ENCODE assay signal across 17 cellular contexts in genomic region chr1:156257711-156258110, GRCh38. TPM values are rescaled to one million over a fixed set of nuclear protein-coding genes. Genes with fewer than 3 reads are reported as not detected.
A peak's percentile ranks its signal among the peaks of the same experiment; 100 is the strongest.
DNase-seq lines count a peak whose midpoint lies in the region; ATAC-seq, FAIRE-seq and TF ChIP-seq lines count a peak whose summit lies in the region.
"Had no signal": no experiment of that assay in that cellular context is flagged by ENCODE, and none has a peak within 500 bp of the region (broad histone marks: within the 10 kb centered on the region; RNA-seq: fewer than 3 reads in every experiment).

No MANE protein-coding gene starts in this region.

- 69% methylated on average over 2 of the region's 2 CpGs for WGBS in K562 (ENCODE audit: insufficient coverage, low coverage, missing lambda C conversion rate)

- no peak for TF ChIP-seq EP300 in K562 (IDR thresholded peaks at IDR 0.05; ENCODE audit: low read length)

- BruUV-seq in K562 (replicated peaks; lab: Mats Ljungman, UMichigan): no TSS peak

- H3K27ac Mint-ChIP-seq in naive thymus-derived CD4-positive, alpha-beta T cell: peak overlapping the region in 6 of 9 donors; percentile 33 to 81 (median 60)
- H3K27ac Mint-ChIP-seq in activated T-helper 1 cell treated with anti-CD3 and anti-CD28 coated beads, Interleukin-12 subunit alpha, Interleukin-12 subunit beta, Interleukin-2, Interleukin-4 antibody, amounts not matched to agents 30 ng/mL and 10 ng/mL and 1 ng/mL, durations not matched to agents 14 hours and 24 hours and 36 hours: no peak overlapping the region

- CTCF ChIA-PET in K562 (lab: Yijun Ruan, JAX; ENCODE audit: low intra/inter-chr PET ratio): no interaction called here
- CTCF ChIA-PET in naive thymus-derived CD4-positive, alpha-beta T cell (lab: Charles Lee): no interaction called here

- peaks cover 24 to 52% (median 27%) of the 10 kb centered on the region in 5 donors for H3K36me3 Mint-ChIP-seq in naive thymus-derived CD4-positive, alpha-beta T cell
- H3K36me3 Mint-ChIP-seq in activated T-helper 1 cell treated with anti-CD3 and anti-CD28 coated beads, Interleukin-12 subunit alpha, Interleukin-12 subunit beta, Interleukin-2, Interleukin-4 antibody, amounts not matched to agents 30 ng/mL and 10 ng/mL and 1 ng/mL, durations not matched to agents 14 hours and 24 hours and 36 hours (ENCODE audit: low read depth): peaks cover 58% of the 10 kb centered on the region

- no peak overlapping the region for H3K4me3 Mint-ChIP-seq in naive thymus-derived CD4-positive, alpha-beta T cell
- H3K4me3 Mint-ChIP-seq in activated T-helper 1 cell treated with anti-CD3 and anti-CD28 coated beads, Interleukin-12 subunit alpha, Interleukin-12 subunit beta, Interleukin-2, Interleukin-4 antibody, amounts not matched to agents 30 ng/mL and 10 ng/mL and 1 ng/mL, durations not matched to agents 14 hours and 24 hours and 36 hours: no peak overlapping the region

- intact Hi-C loops in K562 (cut with micrococcal nuclease): no loop called here
- intact Hi-C loops in naive thymus-derived CD4-positive, alpha-beta T cell (cut with micrococcal nuclease): no loop called here
- intact Hi-C loops in activated T-helper 1 cell treated with anti-CD3 and anti-CD28 coated beads, Interleukin-12 subunit alpha, Interleukin-12 subunit beta, Interleukin-2, Interleukin-4 antibody, amounts not matched to agents 30 ng/mL and 10 ng/mL and 1 ng/mL, durations not matched to agents 14 hours and 24 hours and 36 hours (cut with micrococcal nuclease): no loop called here

- H3K9me3 Mint-ChIP-seq in naive thymus-derived CD4-positive, alpha-beta T cell: no peaks in the 10 kb centered on the region
- H3K9me3 Mint-ChIP-seq in activated T-helper 1 cell treated with anti-CD3 and anti-CD28 coated beads, Interleukin-12 subunit alpha, Interleukin-12 subunit beta, Interleukin-2, Interleukin-4 antibody, amounts not matched to agents 30 ng/mL and 10 ng/mL and 1 ng/mL, durations not matched to agents 14 hours and 24 hours and 36 hours: no peaks in the 10 kb centered on the region

- in situ Hi-C loops in K562 (cut with MboI): no loop called here

- H3K79me2 ChIP-seq in K562 (ENCODE audit: control insufficient read depth, insufficient read depth, low read length): no peaks in the 10 kb centered on the region

- peaks cover 10 to 13% of the 10 kb centered on the region in 2 experiments; a peak in 4 of 5 replicates for H3K4me1 ChIP-seq in K562 (replicated peaks in 1 of 2; ENCODE audit: control insufficient read depth in 2 of 2, insufficient read depth in 2 of 2, low read length in 2 of 2)
- no peaks in the 10 kb centered on the region for H3K4me1 ChIP-seq in naive thymus-derived CD4-positive, alpha-beta T cell (ENCODE audit: control insufficient read depth in 2 of 2, insufficient read depth in 2 of 2, low read length in 2 of 2)

- TF ChIP-seq POLR2A in K562 (conservative IDR thresholded peaks at IDR 0.05): no peak

- H3K27ac ChIP-seq in HL-60 (replicated peaks) (peak overlapping the region; percentile 56), K562 (ENCODE audit: extremely low read depth, low read depth, low read length) (peak overlapping the region; percentile 59; the same call in 2 of the 3 replicates)
- peak overlapping the region; percentile 12 for H3K27ac ChIP-seq in naive thymus-derived CD4-positive, alpha-beta T cell (ENCODE audit: low read depth, low read length)
- H3K27ac ChIP-seq: 22Rv1; BLaER1 treated with 17β-estradiol and CSF1 and Interleukin-3, amounts not matched to agents 10 nM and 100 nM had no signal

- no peaks in the 10 kb centered on the region for H3K27me3 ChIP-seq in HL-60 (ENCODE audit: insufficient read depth, poor library complexity, severe bottlenecking)
- H3K27me3 ChIP-seq in K562 (ENCODE audit: control insufficient read depth in 2 of 2, insufficient read depth in 2 of 2, low read length in 2 of 2): no peaks in the 10 kb centered on the region
- no peaks in the 10 kb centered on the region for H3K27me3 ChIP-seq in naive thymus-derived CD4-positive, alpha-beta T cell (ENCODE audit: control insufficient read depth in 2 of 2, insufficient read depth in 2 of 2, low read length in 2 of 2)
- H3K27me3 ChIP-seq: BLaER1 treated with 17β-estradiol and CSF1 and Interleukin-3, amounts not matched to agents 10 nM and 100 nM had no signal

- no peaks in the 10 kb centered on the region for H3K27me3 Mint-ChIP-seq in naive thymus-derived CD4-positive, alpha-beta T cell
- no peaks in the 10 kb centered on the region for H3K27me3 Mint-ChIP-seq in activated T-helper 1 cell treated with anti-CD3 and anti-CD28 coated beads, Interleukin-12 subunit alpha, Interleukin-12 subunit beta, Interleukin-2, Interleukin-4 antibody, amounts not matched to agents 30 ng/mL and 10 ng/mL and 1 ng/mL, durations not matched to agents 14 hours and 24 hours and 36 hours (ENCODE audit: insufficient read depth)

- no peaks in the 10 kb centered on the region for H3K9me1 ChIP-seq in K562 (ENCODE audit: control insufficient read depth, insufficient read depth, low read length)

- no peaks in the 10 kb centered on the region for H4K20me1 ChIP-seq in K562 (replicated peaks; ENCODE audit: control insufficient read depth, insufficient read depth, low read length)

- peaks cover 86% of the 10 kb centered on the region for H3K36me3 ChIP-seq in K562 (ENCODE audit: control insufficient read depth, insufficient read depth, low read length)
- peaks cover 18 to 82% (median 29%) of the 10 kb centered on the region in 3 experiments for H3K36me3 ChIP-seq in naive thymus-derived CD4-positive, alpha-beta T cell (ENCODE audit: control insufficient read depth in 2 of 3, insufficient read depth in 3 of 3, low read length in 3 of 3)

- H3K4me1 Mint-ChIP-seq in naive thymus-derived CD4-positive, alpha-beta T cell: peaks cover 0 to 17% (median 5%) of the 10 kb centered on the region in 7 donors
- H3K4me1 Mint-ChIP-seq in activated T-helper 1 cell treated with anti-CD3 and anti-CD28 coated beads, Interleukin-12 subunit alpha, Interleukin-12 subunit beta, Interleukin-2, Interleukin-4 antibody, amounts not matched to agents 30 ng/mL and 10 ng/mL and 1 ng/mL, durations not matched to agents 14 hours and 24 hours and 36 hours (ENCODE audit: low read depth): peaks cover 16% of the 10 kb centered on the region

- H3K9ac ChIP-seq in K562 (ENCODE audit: insufficient read depth in 1 of 2, low read depth in 2 of 2, low read length in 2 of 2): peak overlapping the region in 1 of 2 experiments; percentile 61; a peak in 1 of 4 replicates

- H3K4me3 ChIP-seq in HL-60 (replicated peaks; ENCODE audit: insufficient read depth, low read length): no peak overlapping the region
- no peak overlapping the region for H3K4me3 ChIP-seq in K562
- no peak overlapping the region for H3K4me3 ChIP-seq in naive thymus-derived CD4-positive, alpha-beta T cell (ENCODE audit: low read length)
- H3K4me3 ChIP-seq: BLaER1 treated with 17β-estradiol and CSF1 and Interleukin-3, amounts not matched to agents 10 nM and 100 nM had no signal

- H3K9me3 ChIP-seq in K562 (replicated peaks; ENCODE audit: control insufficient read depth, insufficient read depth, low read depth, low read length): no peaks in the 10 kb centered on the region
- no peaks in the 10 kb centered on the region for H3K9me3 ChIP-seq in naive thymus-derived CD4-positive, alpha-beta T cell (ENCODE audit: control insufficient read depth in 2 of 3, low read length in 3 of 3)
- H3K9me3 ChIP-seq: BLaER1 treated with 17β-estradiol and CSF1 and Interleukin-3, amounts not matched to agents 10 nM and 100 nM had no signal

- DNase-seq in NK-92 treated with Interleukin-12 subunit alpha and Interleukin-12 subunit beta, amount 100 ng/mL, for 24 hours (lab: John Stamatoyannopoulos, UW): peak; percentile 21
- no peak for DNase-seq in NK-92 (lab: John Stamatoyannopoulos, UW; ENCODE audit: unreplicated experiment)
- peak in 1 of 2 experiments; percentile 48 for DNase-seq in HL-60 (ENCODE audit: low read depth in 1 of 2, low spot score in 1 of 2)
- DNase-seq in K562 (ENCODE audit: extremely low read depth in 1 of 4, low spot score in 3 of 4): no peak
- no peak for DNase-seq in naive thymus-derived CD4-positive, alpha-beta T cell
- DNase-seq in 8988T: no peak
- DNase-seq in activated T-helper 1 cell treated with anti-CD3 and anti-CD28 coated beads, Interleukin-12 subunit alpha, Interleukin-12 subunit beta, Interleukin-2, Interleukin-4 antibody, amounts not matched to agents 30 ng/mL and 10 ng/mL and 1 ng/mL, durations not matched to agents 14 hours and 24 hours and 36 hours (ENCODE audit: low spot score): no peak
- DNase-seq: effector CD4-positive, alpha-beta T cell; Karpas-422; NCI-H526 treated with DMSO at 0.1 percent for 48 hours; SIG-M5; stimulated activated CD4-positive, alpha-beta T cell treated with anti-CD3 and anti-CD28 coated beads, Interleukin-4, amount 100 ng/mL, for 4 hours; T1000 had no signal

- TF ChIP-seq RAD21 in K562 (CRISPR knock-in tag; conservative IDR thresholded peaks at IDR 0.05 in 1 of 2, IDR thresholded peaks at IDR 0.05 in 1 of 2): no peak

- POLR2A ChIA-PET in K562 (lab: Yijun Ruan, JAX): interaction anchor here (0.6 to 1.8 kb wide), 5 partner anchors 11 to 212 kb away, joined by 3 to 6 read pairs (median 4); partner anchors contain the start of genes SMG5 and TMEM79
- POLR2A ChIA-PET in naive thymus-derived CD4-positive, alpha-beta T cell (lab: Charles Lee): no interaction called here

- FAIRE-seq in K562 (lab: Jason Lieb, UNC): no peak

- ATAC-seq in K562 (no peak), HG03025 (IDR thresholded peaks at IDR 0.05; ENCODE audit: low FRiP score, unreplicated experiment) (no peak)
- ATAC-seq in naive thymus-derived CD4-positive, alpha-beta T cell: no peak

- TF ChIP-seq CTCF in HL-60 (IDR thresholded peaks at IDR 0.05; ENCODE audit: insufficient read depth, low read length): no peak
- no peak for TF ChIP-seq CTCF in K562 (IDR thresholded peaks at IDR 0.05 in 2 of 3, conservative IDR thresholded peaks at IDR 0.05 in 1 of 3; ENCODE audit: insufficient read depth in 2 of 3, low read depth in 1 of 3, low read length in 3 of 3)

- H2AFZ ChIP-seq in K562 (ENCODE audit: low read depth, low read length): no peak overlapping the region

- no peak overlapping the region for H3K4me2 ChIP-seq in K562 (ENCODE audit: insufficient read depth, low read length)

RNA-seq across cellular contexts. Expression of gene PAQR6, which starts 9.9 kb away (rescaled TPM):
- total RNA-seq in K562 (2011; cell fraction: chromatin; rRNA removed; ENCODE audit: low replicate concordance): 2.9 and 5.5 TPM in 2 replicates
- 3.5 and 4.3 TPM in 2 replicates for total RNA-seq in K562 (2011; cell fraction: nucleolus; rRNA removed)
- 2.9 and 3.6 TPM in 2 replicates for total RNA-seq in K562 (2011; cell fraction: nucleoplasm; rRNA removed)
- total RNA-seq in K562 (2014; rRNA removed) (0.86 TPM in 2 replicates), K562 (2014; rRNA removed; fragmentation: Illumina TruSeq; extraction: Trizol) (0.32 and 0.62 TPM in 2 replicates), K562 (2015; rRNA removed; fragmentation: Illumina TruSeq; extraction: Trizol) (0.64 and 0.72 TPM in 2 replicates), K562 (2021) (1.0 and 1.2 TPM in 2 replicates)
- polyA plus RNA-seq in K562 (2011; rRNA removed) (0.52 and 1.4 TPM in 2 replicates), K562 (2014; fragmentation: Illumina TruSeq; extraction: Trizol) (0.59 and 0.73 TPM in 2 replicates), K562 (2014; fragmentation: Nextera tagmentation; extraction: Ambion mirVana) (under 1 TPM; 0.07 to 0.23 TPM), K562 (2014; rRNA removed) (1.3 and 1.8 TPM in 2 replicates)
- 1.2 and 1.3 TPM in 2 replicates for polyA plus RNA-seq in K562 (2011; cell fraction: cytosol; rRNA removed)
- polyA plus RNA-seq in K562 (2011; cell fraction: nucleus; rRNA removed): 10.9 and 15.4 TPM in 2 replicates
- 1.6 and 4.4 TPM in 2 replicates for polyA plus RNA-seq in K562 (2012)
- polyA minus RNA-seq in K562 (2011; rRNA and poly(A)+ RNA removed): not detected in 2 replicates
- not detected in 2 replicates for polyA minus RNA-seq in K562 (2011; cell fraction: cytosol; rRNA and poly(A)+ RNA removed)
- 0.67 and 1.00 TPM in 2 replicates for polyA minus RNA-seq in K562 (2011; cell fraction: nucleus; rRNA and poly(A)+ RNA removed)
- 1 to 10 TPM; 1.4 to 6.2 (median 2.9) TPM for total RNA-seq in naive thymus-derived CD4-positive, alpha-beta T cell
- polyA plus RNA-seq in naive thymus-derived CD4-positive, alpha-beta T cell: under 1 TPM in 1 of 2 donors, not detected in 1; 0.22 TPM
- 5.0 and 5.2 TPM in 2 replicates for total RNA-seq in activated T-helper 1 cell treated with anti-CD3 and anti-CD28 coated beads, Interleukin-12 subunit alpha, Interleukin-12 subunit beta, Interleukin-2, Interleukin-4 antibody, amounts not matched to agents 30 ng/mL and 10 ng/mL and 1 ng/mL, durations not matched to agents 14 hours and 24 hours and 36 hours

RNA-seq across cellular contexts. Expression of gene BGLAP, which starts 15.7 kb away (rescaled TPM):
- total RNA-seq in K562 (2011; cell fraction: chromatin; rRNA removed; ENCODE audit: low replicate concordance): 3.2 and 9.2 TPM in 2 replicates
- 5.9 and 10.2 TPM in 2 replicates for total RNA-seq in K562 (2011; cell fraction: nucleolus; rRNA removed)
- 3.1 and 9.2 TPM in 2 replicates for total RNA-seq in K562 (2011; cell fraction: nucleoplasm; rRNA removed)
- total RNA-seq in K562 (2014; rRNA removed): 0.23 and 0.82 TPM in 2 replicates
- total RNA-seq in K562 (2014; rRNA removed; fragmentation: Illumina TruSeq; extraction: Trizol): 0.15 TPM in 1 of 2 replicates, not detected in the other
- total RNA-seq in K562 (2015; rRNA removed; fragmentation: Illumina TruSeq; extraction: Trizol): 0.33 and 0.49 TPM in 2 replicates
- total RNA-seq in K562 (2021): 0.22 and 1.2 TPM in 2 replicates
- polyA plus RNA-seq in K562 (2011; rRNA removed): 0.54 and 0.92 TPM in 2 replicates
- polyA plus RNA-seq in K562 (2011; cell fraction: cytosol; rRNA removed): 0.63 and 1.2 TPM in 2 replicates
- polyA plus RNA-seq in K562 (2011; cell fraction: nucleus; rRNA removed): 4.3 and 7.0 TPM in 2 replicates
- 0.51 and 0.96 TPM in 2 replicates for polyA plus RNA-seq in K562 (2012)
- polyA plus RNA-seq in K562 (2014; fragmentation: Illumina TruSeq; extraction: Trizol): not detected in 2 replicates
- polyA plus RNA-seq in K562 (2014; fragmentation: Nextera tagmentation; extraction: Ambion mirVana): not detected
- 1.4 and 1.6 TPM in 2 replicates for polyA plus RNA-seq in K562 (2014; rRNA removed)
- polyA minus RNA-seq in K562 (2011; rRNA and poly(A)+ RNA removed): not detected in 2 replicates
- not detected in 2 replicates for polyA minus RNA-seq in K562 (2011; cell fraction: cytosol; rRNA and poly(A)+ RNA removed)
- polyA minus RNA-seq in K562 (2011; cell fraction: nucleus; rRNA and poly(A)+ RNA removed): 1.2 and 1.4 TPM in 2 replicates
- total RNA-seq in naive thymus-derived CD4-positive, alpha-beta T cell: 1 to 10 TPM; 2.8 to 7.4 (median 4.9) TPM
- polyA plus RNA-seq in naive thymus-derived CD4-positive, alpha-beta T cell: under 1 TPM in 1 of 2 donors, not detected in 1; 0.33 TPM
- total RNA-seq in activated T-helper 1 cell treated with anti-CD3 and anti-CD28 coated beads, Interleukin-12 subunit alpha, Interleukin-12 subunit beta, Interleukin-2, Interleukin-4 antibody, amounts not matched to agents 30 ng/mL and 10 ng/mL and 1 ng/mL, durations not matched to agents 14 hours and 24 hours and 36 hours: 1.8 and 2.5 TPM in 2 replicates
- total RNA-seq: G401 had no signal

RNA-seq across cellular contexts. Expression of gene SMG5, which starts 24.9 kb away (rescaled TPM):
- 126 and 277 TPM in 2 replicates for total RNA-seq in K562 (2011; cell fraction: chromatin; rRNA removed; ENCODE audit: low replicate concordance)
- 112 and 123 TPM in 2 replicates for total RNA-seq in K562 (2011; cell fraction: nucleolus; rRNA removed)
- total RNA-seq in K562 (2011; cell fraction: nucleoplasm; rRNA removed): 105 and 122 TPM in 2 replicates
- 56.0 and 71.6 TPM in 2 replicates for total RNA-seq in K562 (2014; rRNA removed)
- 33.1 and 41.4 TPM in 2 replicates for total RNA-seq in K562 (2014; rRNA removed; fragmentation: Illumina TruSeq; extraction: Trizol)
- 53.1 and 53.7 TPM in 2 replicates for total RNA-seq in K562 (2015; rRNA removed; fragmentation: Illumina TruSeq; extraction: Trizol)
- total RNA-seq in K562 (2021): 78.4 and 85.9 TPM in 2 replicates
- 41.4 and 53.9 TPM in 2 replicates for polyA plus RNA-seq in K562 (2011; rRNA removed)
- polyA plus RNA-seq in K562 (2011; cell fraction: cytosol; rRNA removed): 33.8 and 36.1 TPM in 2 replicates
- polyA plus RNA-seq in K562 (2011; cell fraction: nucleus; rRNA removed): 202 and 245 TPM in 2 replicates
- polyA plus RNA-seq in K562 (2012): 44.7 and 57.3 TPM in 2 replicates
- polyA plus RNA-seq in K562 (2014; fragmentation: Illumina TruSeq; extraction: Trizol): 69.4 and 69.7 TPM in 2 replicates
- polyA plus RNA-seq in K562 (2014; fragmentation: Nextera tagmentation; extraction: Ambion mirVana): 1 to 10 TPM; 1.4 to 1.6 TPM
- 53.0 and 58.7 TPM in 2 replicates for polyA plus RNA-seq in K562 (2014; rRNA removed)
- polyA minus RNA-seq in K562 (2011; rRNA and poly(A)+ RNA removed): 27.6 and 30.1 TPM in 2 replicates
- polyA minus RNA-seq in K562 (2011; cell fraction: cytosol; rRNA and poly(A)+ RNA removed): 18.5 and 20.0 TPM in 2 replicates
- polyA minus RNA-seq in K562 (2011; cell fraction: nucleus; rRNA and poly(A)+ RNA removed): 29.4 and 36.3 TPM in 2 replicates
- 10 to 100 TPM; 65.7 to 74.0 (median 69.4) TPM for total RNA-seq in naive thymus-derived CD4-positive, alpha-beta T cell
- polyA plus RNA-seq in naive thymus-derived CD4-positive, alpha-beta T cell: 10 to 100 TPM; 14.4 to 38.4 TPM
- total RNA-seq in activated T-helper 1 cell treated with anti-CD3 and anti-CD28 coated beads, Interleukin-12 subunit alpha, Interleukin-12 subunit beta, Interleukin-2, Interleukin-4 antibody, amounts not matched to agents 30 ng/mL and 10 ng/mL and 1 ng/mL, durations not matched to agents 14 hours and 24 hours and 36 hours: 95.6 TPM in 2 replicates

RNA-seq across cellular contexts. Expression of gene TMEM79, which starts 26.4 kb away (rescaled TPM):
- 7.9 and 23.3 TPM in 2 replicates for total RNA-seq in K562 (2011; cell fraction: chromatin; rRNA removed; ENCODE audit: low replicate concordance)
- 23.9 and 26.5 TPM in 2 replicates for total RNA-seq in K562 (2011; cell fraction: nucleolus; rRNA removed)
- 14.7 and 15.8 TPM in 2 replicates for total RNA-seq in K562 (2011; cell fraction: nucleoplasm; rRNA removed)
- 3.8 and 6.9 TPM in 2 replicates for total RNA-seq in K562 (2014; rRNA removed)
- 2.1 and 2.6 TPM in 2 replicates for total RNA-seq in K562 (2014; rRNA removed; fragmentation: Illumina TruSeq; extraction: Trizol)
- 5.1 and 5.4 TPM in 2 replicates for total RNA-seq in K562 (2015; rRNA removed; fragmentation: Illumina TruSeq; extraction: Trizol)
- 6.8 and 7.2 TPM in 2 replicates for total RNA-seq in K562 (2021)
- 4.0 and 4.8 TPM in 2 replicates for polyA plus RNA-seq in K562 (2011; rRNA removed)
- 5.0 and 12.1 TPM in 2 replicates for polyA plus RNA-seq in K562 (2011; cell fraction: cytosol; rRNA removed)
- 10.3 and 25.9 TPM in 2 replicates for polyA plus RNA-seq in K562 (2011; cell fraction: nucleus; rRNA removed)
- polyA plus RNA-seq in K562 (2012): 5.7 and 9.5 TPM in 2 replicates
- polyA plus RNA-seq in K562 (2014; fragmentation: Illumina TruSeq; extraction: Trizol): 5.6 and 5.7 TPM in 2 replicates
- 1 to 10 TPM in 1 of 2 experiments, under 1 TPM in 1; 0.69 to 1.2 TPM for polyA plus RNA-seq in K562 (2014; fragmentation: Nextera tagmentation; extraction: Ambion mirVana)
- 6.1 and 8.3 TPM in 2 replicates for polyA plus RNA-seq in K562 (2014; rRNA removed)
- polyA minus RNA-seq in K562 (2011; rRNA and poly(A)+ RNA removed): 2.3 TPM in 2 replicates
- 1.6 and 2.3 TPM in 2 replicates for polyA minus RNA-seq in K562 (2011; cell fraction: cytosol; rRNA and poly(A)+ RNA removed)
- 7.0 and 10.9 TPM in 2 replicates for polyA minus RNA-seq in K562 (2011; cell fraction: nucleus; rRNA and poly(A)+ RNA removed)
- total RNA-seq in naive thymus-derived CD4-positive, alpha-beta T cell: 10 to 100 TPM in 3 of 5 experiments, 1 to 10 TPM in 2; 4.3 to 18.6 (median 11.2) TPM
- polyA plus RNA-seq in naive thymus-derived CD4-positive, alpha-beta T cell: 1 to 10 TPM; 6.5 to 9.8 TPM
- 8.9 and 9.6 TPM in 2 replicates for total RNA-seq in activated T-helper 1 cell treated with anti-CD3 and anti-CD28 coated beads, Interleukin-12 subunit alpha, Interleukin-12 subunit beta, Interleukin-2, Interleukin-4 antibody, amounts not matched to agents 30 ng/mL and 10 ng/mL and 1 ng/mL, durations not matched to agents 14 hours and 24 hours and 36 hours

RNA-seq across cellular contexts. Expression of gene GLMP, which starts 37.8 kb away (rescaled TPM):
- 13.4 and 24.2 TPM in 2 replicates for total RNA-seq in K562 (2011; cell fraction: chromatin; rRNA removed; ENCODE audit: low replicate concordance)
- 21.3 and 23.8 TPM in 2 replicates for total RNA-seq in K562 (2011; cell fraction: nucleolus; rRNA removed)
- 24.8 and 28.6 TPM in 2 replicates for total RNA-seq in K562 (2011; cell fraction: nucleoplasm; rRNA removed)
- total RNA-seq in K562 (2014; rRNA removed) (25.7 and 27.0 TPM in 2 replicates), K562 (2014; rRNA removed; fragmentation: Illumina TruSeq; extraction: Trizol) (10.1 and 12.8 TPM in 2 replicates), K562 (2015; rRNA removed; fragmentation: Illumina TruSeq; extraction: Trizol) (18.5 and 19.7 TPM in 2 replicates), K562 (2021) (22.7 and 23.7 TPM in 2 replicates)
- polyA plus RNA-seq in K562 (2011; rRNA removed) (8.3 and 15.5 TPM in 2 replicates), K562 (2014; fragmentation: Illumina TruSeq; extraction: Trizol) (28.2 and 29.1 TPM in 2 replicates), K562 (2014; fragmentation: Nextera tagmentation; extraction: Ambion mirVana) (10 to 100 TPM; 11.0 to 22.4 TPM), K562 (2014; rRNA removed) (21.7 and 24.5 TPM in 2 replicates)
- 23.7 and 34.0 TPM in 2 replicates for polyA plus RNA-seq in K562 (2011; cell fraction: cytosol; rRNA removed)
- polyA plus RNA-seq in K562 (2011; cell fraction: nucleus; rRNA removed): 18.0 and 19.6 TPM in 2 replicates
- polyA plus RNA-seq in K562 (2012): 22.2 and 32.3 TPM in 2 replicates
- polyA minus RNA-seq in K562 (2011; rRNA and poly(A)+ RNA removed): 4.6 and 5.6 TPM in 2 replicates
- polyA minus RNA-seq in K562 (2011; cell fraction: cytosol; rRNA and poly(A)+ RNA removed): 8.4 and 11.0 TPM in 2 replicates
- 5.5 and 8.9 TPM in 2 replicates for polyA minus RNA-seq in K562 (2011; cell fraction: nucleus; rRNA and poly(A)+ RNA removed)
- 10 to 100 TPM; 21.0 to 40.4 (median 24.5) TPM for total RNA-seq in naive thymus-derived CD4-positive, alpha-beta T cell
- polyA plus RNA-seq in naive thymus-derived CD4-positive, alpha-beta T cell: 10 to 100 TPM; 17.6 to 19.3 TPM
- 17.2 and 20.3 TPM in 2 replicates for total RNA-seq in activated T-helper 1 cell treated with anti-CD3 and anti-CD28 coated beads, Interleukin-12 subunit alpha, Interleukin-12 subunit beta, Interleukin-2, Interleukin-4 antibody, amounts not matched to agents 30 ng/mL and 10 ng/mL and 1 ng/mL, durations not matched to agents 14 hours and 24 hours and 36 hours
